19 cellular contexts compared by ENCODE assay signal in genomic region chr6:43481075-43481474, GRCh38. TPM values are rescaled to one million over a fixed set of nuclear protein-coding genes. Genes with fewer than 3 reads are reported as not detected.
DNase-seq lines count a peak whose midpoint lies in the region; ATAC-seq and TF ChIP-seq lines count a peak whose summit lies in the region.
"Had no signal": no experiment of that assay in that cellular context is flagged by ENCODE, and none has a peak within 500 bp of the region (broad histone marks: within the 10 kb centered on the region; RNA-seq: fewer than 3 reads in every experiment).

No MANE protein-coding gene starts in this region.

- no peak overlapping the region for H3K27ac ChIP-seq in breast epithelium
- H3K27ac ChIP-seq in PC-3 (ENCODE audit: low read length): peak overlapping the region; percentile 33
- peak overlapping the region; percentile 38 for H3K27ac ChIP-seq in smooth muscle cell (ENCODE audit: low read depth)
- H3K27ac ChIP-seq: left lung, pancreas, spleen, upper lobe of left lung had no signal

- H3K79me2 ChIP-seq in PC-3 (ENCODE audit: low read length) (peaks cover 74% of the 10 kb centered on the region), smooth muscle cell (ENCODE audit: low read depth) (peaks cover 80% of the 10 kb centered on the region)

- intact Hi-C loops in MCF 10A (cut with micrococcal nuclease): loop anchor here (2.0 kb wide), 1 partner anchor 16 kb away; no protein-coding TSS in a partner anchor
- intact Hi-C loops in breast epithelium (cut with DNase I; ENCODE audit: low total_unique reads): no loop called here
- intact Hi-C loops in PC-3 (cut with micrococcal nuclease): no loop called here

- peak overlapping the region; percentile 85 for H3K27ac Mint-ChIP-seq in MCF 10A (ENCODE audit: low read depth, unreplicated experiment)
- H3K27ac Mint-ChIP-seq: activated naive CD4-positive, alpha-beta T cell treated with anti-CD3 and anti-CD28 coated beads, Interleukin-2, amount 50 U/mL, for 72 hours had no signal

- peaks cover 0 to 6% of the 10 kb centered on the region in 2 donors for H3K4me1 ChIP-seq in breast epithelium
- H3K4me1 ChIP-seq in PC-3 (ENCODE audit: insufficient read depth, low read length): peaks cover 44% of the 10 kb centered on the region
- peaks cover 12% of the 10 kb centered on the region for H3K4me1 ChIP-seq in smooth muscle cell (ENCODE audit: low read depth)

- ATAC-seq in PC-3: peak; percentile 29; the same call in 1 of the 2 replicates
- no peak for ATAC-seq in HG03378 (IDR thresholded peaks at IDR 0.05; ENCODE audit: unreplicated experiment)
- ATAC-seq: left lung had no signal

- CTCF ChIA-PET in MCF 10A (lab: Yijun Ruan, JAX): interaction anchor here (0.7 to 4.2 kb wide), 4 partner anchors 14 to 26 kb away, joined by 3 to 36 read pairs (median 9); partner anchors contain the start of gene DLK2
- CTCF ChIA-PET in PC-3 (lab: Charles Lee): no interaction called here

- H3K4me2 ChIP-seq in PC-3 (ENCODE audit: low read length): peak overlapping the region; percentile 68
- H3K4me2 ChIP-seq in smooth muscle cell: no peak overlapping the region

- H3K4me1 Mint-ChIP-seq in MCF 10A (ENCODE audit: insufficient read depth, unreplicated experiment): peaks cover 29% of the 10 kb centered on the region

- TF ChIP-seq POLR2A in breast epithelium (IDR thresholded peaks at IDR 0.05): no peak

- peak overlapping the region; percentile 54 for H3K4me3 Mint-ChIP-seq in MCF 10A (ENCODE audit: unreplicated experiment)

- DNase-seq in MCF 10A (ENCODE audit: unreplicated experiment) (peak; percentile 91), breast epithelium (ENCODE audit: low spot score in 2 of 2) (no peak), PC-3 (peak; percentile 54), epithelial cell of esophagus (ENCODE audit: low read depth) (peak; percentile 94), smooth muscle cell (lab: John Stamatoyannopoulos, UW; ENCODE audit: unreplicated experiment) (no peak), NCI-H1417 treated with DMSO at 0.1 percent for 48 hours (lab: John Stamatoyannopoulos, UW) (no peak), NCI-H774 (lab: John Stamatoyannopoulos, UW) (no peak)
- DNase-seq: activated CD4-positive, CD25-positive, alpha-beta regulatory T cell; activated CD8-positive, alpha-beta memory T cell treated with anti-CD3 and anti-CD28 coated beads, Interleukin-2, amount 50 U/mL, for 48 hours; hypothalamus; left lung; NCI-H1694 treated with DMSO at 0.1 percent for 48 hours; NCI-H510A; spleen; stimulated activated naive CD4-positive, alpha-beta T cell treated with Interleukin-2 at 50 U/mL for 16 hours; upper lobe of left lung had no signal

- H3F3A ChIP-seq in PC-3 (ENCODE audit: low read length, unreplicated experiment) (no peaks in the 10 kb centered on the region), smooth muscle cell (ENCODE audit: low read depth) (peaks cover 3% of the 10 kb centered on the region)

- peaks cover 45% of the 10 kb centered on the region for H3K36me3 Mint-ChIP-seq in MCF 10A (ENCODE audit: insufficient read depth, unreplicated experiment)

- H2AFZ ChIP-seq in PC-3 (ENCODE audit: low read length) (no peak overlapping the region), smooth muscle cell (ENCODE audit: low read depth) (no peak overlapping the region)

- H3K9me3 Mint-ChIP-seq in MCF 10A (ENCODE audit: unreplicated experiment): no peaks in the 10 kb centered on the region
- H3K9me3 Mint-ChIP-seq: activated naive CD4-positive, alpha-beta T cell treated with anti-CD3 and anti-CD28 coated beads, Interleukin-2, amount 50 U/mL, for 72 hours had no signal

- TF ChIP-seq CTCF in MCF 10A (IDR thresholded peaks at IDR 0.05; ENCODE audit: unreplicated experiment) (no peak), breast epithelium (IDR thresholded peaks at IDR 0.05) (no peak), PC-3 (conservative IDR thresholded peaks at IDR 0.05; ENCODE audit: low read depth, low read length) (no peak), epithelial cell of esophagus (IDR thresholded peaks at IDR 0.05; ENCODE audit: insufficient read depth, low read depth, low read length, missing control alignments) (no peak), smooth muscle cell (IDR thresholded peaks at IDR 0.05; ENCODE audit: borderline replicate concordance, insufficient read depth, poor library complexity, severe bottlenecking) (no peak)

- H3K9me2 ChIP-seq in PC-3 (replicated peaks; ENCODE audit: low read length): no peaks in the 10 kb centered on the region

- 94% methylated on average over 2 of the region's 2 CpGs for WGBS in smooth muscle cell (ENCODE audit: low lambda C conversion rate)

- no peaks in the 10 kb centered on the region for H3K27me3 Mint-ChIP-seq in MCF 10A (ENCODE audit: insufficient read depth, unreplicated experiment)

- H3K27me3 ChIP-seq in breast epithelium (no peaks in the 10 kb centered on the region), PC-3 (ENCODE audit: low read length) (no peaks in the 10 kb centered on the region), smooth muscle cell (ENCODE audit: low read depth) (no peaks in the 10 kb centered on the region)
- H3K27me3 ChIP-seq: left lung, pancreas, spleen, upper lobe of left lung had no signal

- H3K4me3 ChIP-seq in breast epithelium (no peak overlapping the region), PC-3 (ENCODE audit: low read length) (no peak overlapping the region), epithelial cell of esophagus (ENCODE audit: low read length) (no peak overlapping the region), smooth muscle cell (no peak overlapping the region)
- H3K4me3 ChIP-seq: left lung, pancreas, spleen, upper lobe of left lung had no signal

- TSS peak; percentile 97 for BruUV-seq in MCF 10A (replicated peaks; lab: Mats Ljungman, UMichigan)
- BruUV-seq in PC-3 (replicated peaks; lab: Mats Ljungman, UMichigan): TSS peak; percentile 86

- no peak overlapping the region for H3K9ac ChIP-seq in PC-3 (ENCODE audit: low read length)
- H3K9ac ChIP-seq in smooth muscle cell (ENCODE audit: low read depth): no peak overlapping the region

- H4K20me1 ChIP-seq in PC-3 (ENCODE audit: low read length) (no peaks in the 10 kb centered on the region), smooth muscle cell (ENCODE audit: low read depth) (peaks cover 51% of the 10 kb centered on the region)

- POLR2A ChIA-PET in MCF 10A (lab: Yijun Ruan, JAX) (interaction anchor here (0.7 to 11.7 kb wide), 7 partner anchors 11 to 112 kb away, joined by 3 to 209 read pairs (median 4); partner anchors contain the start of genes ABCC10 and ZNF318), PC-3 (lab: Charles Lee; ENCODE audit: unreplicated experiment) (no interaction called here)

- H3K36me3 ChIP-seq in breast epithelium (no peaks in the 10 kb centered on the region), PC-3 (ENCODE audit: low read depth, low read length) (no peaks in the 10 kb centered on the region), smooth muscle cell (ENCODE audit: low read depth) (no peaks in the 10 kb centered on the region)
- H3K36me3 ChIP-seq: pancreas had no signal

- H3K9me3 ChIP-seq in breast epithelium (no peaks in the 10 kb centered on the region), PC-3 (ENCODE audit: low read length) (no peaks in the 10 kb centered on the region), smooth muscle cell (replicated peaks; ENCODE audit: low read depth) (no peaks in the 10 kb centered on the region)
- H3K9me3 ChIP-seq: left lung, pancreas, spleen, upper lobe of left lung had no signal

RNA-seq across cellular contexts. Expression of gene TJAP1, which starts 3.7 kb away (rescaled TPM):
- total RNA-seq in MCF 10A (2022) (70.9 and 78.9 TPM in 2 replicates), breast epithelium (10 to 100 TPM; 18.6 to 21.8 (median 21.3) TPM), PC-3 (2014; rRNA removed) (28.5 and 40.0 TPM in 2 replicates), smooth muscle cell (9.3 and 25.5 TPM in 2 replicates)
- 13.5 and 15.3 TPM in 2 replicates for polyA plus RNA-seq in smooth muscle cell

RNA-seq across cellular contexts. Expression of gene DLK2, which starts 25.7 kb away (rescaled TPM):
- 13.6 and 30.2 TPM in 2 replicates for total RNA-seq in MCF 10A (2022)
- 1 to 10 TPM in 2 of 3 donors, not detected in 1; 3.6 to 8.9 TPM for total RNA-seq in breast epithelium
- total RNA-seq in PC-3 (2014; rRNA removed): 1.4 and 4.4 TPM in 2 replicates
- 0.27 and 2.0 TPM in 2 replicates for total RNA-seq in smooth muscle cell
- polyA plus RNA-seq in smooth muscle cell: 3.7 and 3.8 TPM in 2 replicates

RNA-seq across cellular contexts. Expression of gene LRRC73, which starts 29.1 kb away (rescaled TPM):
- total RNA-seq in MCF 10A (2022) (0.37 and 1.2 TPM in 2 replicates), breast epithelium (under 1 TPM in 2 of 3 donors, not detected in 1; 0.29 to 0.33 TPM), PC-3 (2014; rRNA removed) (0.22 and 0.75 TPM in 2 replicates), smooth muscle cell (0.09 and 2.1 TPM in 2 replicates)
- 1.8 and 2.2 TPM in 2 replicates for polyA plus RNA-seq in smooth muscle cell

RNA-seq across cellular contexts. Expression of gene YIPF3, which starts 35.7 kb away (rescaled TPM):
- total RNA-seq in MCF 10A (2022): 65.1 and 72.9 TPM in 2 replicates
- 100 to 1,000 TPM in 1 of 3 donors, 10 to 100 TPM in 2; 89.5 to 100 (median 96.2) TPM for total RNA-seq in breast epithelium
- total RNA-seq in PC-3 (2014; rRNA removed): 89.7 and 93.9 TPM in 2 replicates
- total RNA-seq in smooth muscle cell: 145 and 199 TPM in 2 replicates
- polyA plus RNA-seq in smooth muscle cell: 181 and 182 TPM in 2 replicates

RNA-seq across cellular contexts. Expression of gene POLR1C, which starts 35.8 kb away (rescaled TPM):
- total RNA-seq in MCF 10A (2022): 54.9 and 63.6 TPM in 2 replicates
- 10 to 100 TPM; 18.9 to 38.8 (median 38.7) TPM for total RNA-seq in breast epithelium
- total RNA-seq in PC-3 (2014; rRNA removed): 61.4 and 69.7 TPM in 2 replicates
- 27.0 and 33.4 TPM in 2 replicates for total RNA-seq in smooth muscle cell
- 21.0 and 39.8 TPM in 2 replicates for polyA plus RNA-seq in smooth muscle cell

Comparison
In these comparisons a context has a peak if more than half of its experiments do, and no peak if none do; other contexts are left out.
1. DNase-seq: peak in MCF 10A (single experiment), PC-3 (single experiment) and epithelial cell of esophagus (single experiment); none in breast epithelium (0 of 2), smooth muscle cell (single experiment), NCI-H1417 treated with DMSO at 0.1 percent for 48 hours (single experiment) and NCI-H774 (single experiment).
2. H3K27ac ChIP-seq: peak in PC-3 (single experiment) and smooth muscle cell (single experiment); none in breast epithelium (0 of 2).